19 cellular contexts compared by ENCODE assay signal in the genomic region with DNA sequence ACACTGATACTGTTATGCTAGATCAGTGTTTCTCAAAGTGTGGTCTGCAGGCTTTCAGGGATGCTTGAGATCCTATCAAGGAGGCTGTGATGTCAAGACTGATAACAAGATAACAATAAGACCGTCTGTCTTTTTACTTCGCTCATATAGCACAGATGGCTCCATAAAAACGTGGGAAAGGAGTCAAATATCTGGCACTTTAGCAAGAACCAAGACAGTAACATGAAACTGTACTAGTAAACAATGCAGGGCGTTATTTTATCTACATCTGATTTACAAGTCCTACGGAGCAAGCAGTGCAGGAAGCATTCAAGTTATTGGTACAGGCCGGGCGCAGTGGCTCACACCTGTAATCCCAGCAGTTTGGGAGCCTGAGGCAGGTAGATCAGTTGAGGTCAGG. TPM values are rescaled to one million over a fixed set of nuclear protein-coding genes. Genes with fewer than 3 reads are reported as not detected.
DNase-seq lines count a peak whose midpoint lies in the region; ATAC-seq and TF ChIP-seq lines count a peak whose summit lies in the region.
"Had no signal": no experiment of that assay in that cellular context is flagged by ENCODE, and none has a peak within 500 bp of the region (broad histone marks: within the 10 kb centered on the region; RNA-seq: fewer than 3 reads in every experiment).

No MANE protein-coding gene starts in this region.

- DNase-seq in COLO829 (ENCODE audit: low spot score): peak; percentile 14
- peak; percentile 85 for DNase-seq in NCI-H2171 treated with DMSO at 0.1 percent for 48 hours (lab: John Stamatoyannopoulos, UW)
- peak; percentile 40 to 94 for DNase-seq in trophoblast cell
- no peak for DNase-seq in D341Med (ENCODE audit: low spot score)
- no peak for DNase-seq in activated naive CD8-positive, alpha-beta T cell treated with anti-CD3 and anti-CD28 coated beads for 36 hours
- DNase-seq: ACHN; BE2C; C1 segment of cervical spinal cord; CD4-positive, alpha-beta T cell; DMS 273 treated with DMSO at 0.1 percent for 48 hours; DMS53; GDM1; HCEC 1CT; IMR-90 had no signal

- H4K8ac ChIP-seq in trophoblast cell (ENCODE audit: low read depth, low read length): no peak overlapping the region

- no peak overlapping the region for H2AFZ ChIP-seq in trophoblast cell (ENCODE audit: insufficient read depth, low read length, poor library complexity)

- no peak overlapping the region for H3K27ac Mint-ChIP-seq in activated naive CD8-positive, alpha-beta T cell treated with anti-CD3 and anti-CD28 coated beads for 36 hours
- H3K27ac Mint-ChIP-seq: CD4-positive, alpha-beta T cell; GM23338 had no signal

- peaks cover under 1% of the 10 kb centered on the region for H3K9me3 ChIP-seq in trophoblast cell (ENCODE audit: insufficient read depth, low read depth, low read length)
- H3K9me3 ChIP-seq: BE2C had no signal

- H3K27ac ChIP-seq in C4-2B: peak overlapping the region; percentile 24
- H3K27ac ChIP-seq in trophoblast cell (ENCODE audit: low read depth, low read length): no peak overlapping the region

- no peak overlapping the region for H3K4ac ChIP-seq in trophoblast cell (ENCODE audit: low read depth, low read length)

- H3K18ac ChIP-seq in trophoblast cell (ENCODE audit: low read length): no peak overlapping the region

- no peaks in the 10 kb centered on the region for H3K79me2 ChIP-seq in trophoblast cell (ENCODE audit: control insufficient read depth, insufficient read depth, low read length, poor library complexity)

- H3K36me3 ChIP-seq in trophoblast cell (ENCODE audit: control insufficient read depth in 1 of 2, insufficient read depth in 2 of 2, low read length in 2 of 2): no peaks in the 10 kb centered on the region
- H3K36me3 ChIP-seq: BE2C had no signal

- no peak overlapping the region for H4K91ac ChIP-seq in trophoblast cell (ENCODE audit: low read depth, low read length)

- H2BK120ac ChIP-seq in trophoblast cell (ENCODE audit: insufficient read depth, low read length, poor library complexity): no peak overlapping the region

- no peak overlapping the region for H3K4me2 ChIP-seq in trophoblast cell (ENCODE audit: low read length)
- H3K4me2 ChIP-seq: GM23338 had no signal

- H2BK12ac ChIP-seq in trophoblast cell (ENCODE audit: low read length): no peak overlapping the region

- no peak overlapping the region for H4K12ac ChIP-seq in trophoblast cell (ENCODE audit: low read depth, low read length)

- no peak for ATAC-seq in GM21526 (IDR thresholded peaks at IDR 0.05; ENCODE audit: low FRiP score, unreplicated experiment)
- ATAC-seq: GM23338, K562 had no signal

- no peak overlapping the region for H2BK5ac ChIP-seq in trophoblast cell (ENCODE audit: low read depth, low read length, poor library complexity)

- H3K27me3 Mint-ChIP-seq in activated naive CD8-positive, alpha-beta T cell treated with anti-CD3 and anti-CD28 coated beads for 36 hours: peaks cover 37% of the 10 kb centered on the region

- H2AK5ac ChIP-seq in trophoblast cell (ENCODE audit: low read length): no peak overlapping the region

- H3K36me3 Mint-ChIP-seq in activated naive CD8-positive, alpha-beta T cell treated with anti-CD3 and anti-CD28 coated beads for 36 hours: no peaks in the 10 kb centered on the region

- no peaks in the 10 kb centered on the region for H3K4me1 Mint-ChIP-seq in activated naive CD8-positive, alpha-beta T cell treated with anti-CD3 and anti-CD28 coated beads for 36 hours

- H3K4me3 Mint-ChIP-seq in activated naive CD8-positive, alpha-beta T cell treated with anti-CD3 and anti-CD28 coated beads for 36 hours: no peak overlapping the region
- H3K4me3 Mint-ChIP-seq: CD4-positive, alpha-beta T cell; GM23338 had no signal

- H3K9ac ChIP-seq in trophoblast cell (ENCODE audit: low read length): no peak overlapping the region

- no peaks in the 10 kb centered on the region for H3K79me1 ChIP-seq in trophoblast cell (ENCODE audit: low read length)

- peaks cover 3% of the 10 kb centered on the region for H3K9me3 Mint-ChIP-seq in activated naive CD8-positive, alpha-beta T cell treated with anti-CD3 and anti-CD28 coated beads for 36 hours
- H3K9me3 Mint-ChIP-seq: CD4-positive, alpha-beta T cell had no signal

- no peaks in the 10 kb centered on the region for H3K27me3 ChIP-seq in trophoblast cell (ENCODE audit: insufficient read depth, low read length)
- H3K27me3 ChIP-seq: BE2C had no signal

- H3K4me3 ChIP-seq in trophoblast cell (ENCODE audit: low read depth, low read length): no peak overlapping the region
- H3K4me3 ChIP-seq: GM23338, K562 had no signal

- H3K4me1 ChIP-seq in trophoblast cell (ENCODE audit: control insufficient read depth in 1 of 2, insufficient read depth in 2 of 2, low read length in 2 of 2): peaks cover 16 to 23% of the 10 kb centered on the region in 2 experiments
- H3K4me1 ChIP-seq: BE2C had no signal

- TF ChIP-seq CTCF in C4-2B (conservative IDR thresholded peaks at IDR 0.05): no peak

- no peak overlapping the region for H3K23ac ChIP-seq in trophoblast cell (ENCODE audit: low read length)

- no CpG with 5 or more reads among the region's 7 CpGs for WGBS in trophoblast cell (ENCODE audit: extremely low coverage, insufficient coverage, insufficient read length)

- no peak overlapping the region for H3K14ac ChIP-seq in trophoblast cell (ENCODE audit: low read length)

RNA-seq across cellular contexts. Expression of a gene that starts 3.6 kb away (rescaled TPM):
- polyA plus RNA-seq in trophoblast cell (2013): 12.3 and 12.6 TPM in 2 replicates
- total RNA-seq in activated naive CD8-positive, alpha-beta T cell treated with anti-CD3 and anti-CD28 coated beads for 36 hours: not detected
- total RNA-seq: CD4-positive, alpha-beta T cell; Daoy; GM23338; IMR-90; K562 had no signal
- polyA plus RNA-seq: GM23338, IMR-90, K562 had no signal

RNA-seq across cellular contexts. Expression of a gene that starts 14.0 kb away (rescaled TPM):
- polyA plus RNA-seq in trophoblast cell (2013): not detected in 2 replicates
- not detected for total RNA-seq in activated naive CD8-positive, alpha-beta T cell treated with anti-CD3 and anti-CD28 coated beads for 36 hours
- total RNA-seq: CD4-positive, alpha-beta T cell; Daoy; GM23338; IMR-90; K562 had no signal
- polyA plus RNA-seq: GM23338, IMR-90, K562 had no signal

RNA-seq across cellular contexts. Expression of a gene that starts 27.5 kb away (rescaled TPM):
- not detected in 2 replicates for polyA plus RNA-seq in trophoblast cell (2013)
- total RNA-seq in activated naive CD8-positive, alpha-beta T cell treated with anti-CD3 and anti-CD28 coated beads for 36 hours: not detected
- total RNA-seq: CD4-positive, alpha-beta T cell; Daoy; GM23338; IMR-90; K562 had no signal
- polyA plus RNA-seq: GM23338, IMR-90, K562 had no signal

RNA-seq across cellular contexts. Expression of a gene that starts 33.1 kb away (rescaled TPM):
- 0.14 TPM in 2 replicates for polyA plus RNA-seq in trophoblast cell (2013)
- total RNA-seq in activated naive CD8-positive, alpha-beta T cell treated with anti-CD3 and anti-CD28 coated beads for 36 hours: not detected
- total RNA-seq: CD4-positive, alpha-beta T cell; Daoy; GM23338; IMR-90; K562 had no signal
- polyA plus RNA-seq: GM23338, IMR-90, K562 had no signal

RNA-seq across cellular contexts. Expression of a gene that starts 43.0 kb away (rescaled TPM):
- polyA plus RNA-seq in trophoblast cell (2013): 8.9 and 9.2 TPM in 2 replicates
- total RNA-seq in activated naive CD8-positive, alpha-beta T cell treated with anti-CD3 and anti-CD28 coated beads for 36 hours: not detected
- total RNA-seq: CD4-positive, alpha-beta T cell; Daoy; GM23338; IMR-90 had no signal
- polyA plus RNA-seq: GM23338, IMR-90 had no signal

Comparison
In these comparisons a context has a peak if more than half of its experiments do, and no peak if none do; other contexts are left out.
1. DNase-seq: peak in COLO829 (single experiment), NCI-H2171 treated with DMSO at 0.1 percent for 48 hours (single experiment) and trophoblast cell (2 of 2); none in D341Med (single experiment) and activated naive CD8-positive, alpha-beta T cell treated with anti-CD3 and anti-CD28 coated beads for 36 hours (single experiment).